Comparison of ENCODE assay signal across 8 cellular contexts in genomic region chr19:46639356-46640061, GRCh38. TPM values are rescaled to one million over a fixed set of nuclear protein-coding genes. Genes with fewer than 3 reads are reported as not detected.
A peak's percentile ranks its signal among the peaks of the same experiment; 100 is the strongest.
DNase-seq lines count a peak whose midpoint lies in the region; ATAC-seq, FAIRE-seq and TF ChIP-seq lines count a peak whose summit lies in the region.

No MANE protein-coding gene starts in this region.

- H3K4me3 ChIP-seq in fibroblast of villous mesenchyme (ENCODE audit: low read depth, low read length), result peak overlapping the region; percentile 63
- H3K4me3 ChIP-seq in pancreas, result peak overlapping the region in 2 of 4 donors; percentile 17 to 34

- peaks cover 0 to 10% (median 3%) of the 10 kb centered on the region in 4 donors for H3K27me3 ChIP-seq in pancreas

- intact Hi-C loops in pancreas (cut with DNase I), result no loop called here

- no peaks in the 10 kb centered on the region for H3K36me3 ChIP-seq in pancreas

- 2 to 3% methylated on average over 27 to 44 of the region's 44 CpGs for WGBS in pancreas, 2 donors

- FAIRE-seq in pancreas (lab: Jason Lieb, UNC), result no peak

- TF ChIP-seq CTCF in fibroblast of villous mesenchyme (IDR thresholded peaks at IDR 0.05; ENCODE audit: insufficient read depth, low read depth, low read length), result no peak
- no peak for TF ChIP-seq CTCF in pancreas (IDR thresholded peaks at IDR 0.05)

- ATAC-seq in GM21737 (IDR thresholded peaks at IDR 0.05; ENCODE audit: unreplicated experiment), result peak; percentile 16
- peak in 3 of 4 donors; percentile 6 to 32 (median 26) for ATAC-seq in pancreas
- ATAC-seq in HG02870 (IDR thresholded peaks at IDR 0.05; ENCODE audit: unreplicated experiment), result no peak
- no peak for ATAC-seq in GM18909 (IDR thresholded peaks at IDR 0.05; ENCODE audit: poor library complexity, unreplicated experiment)

- DNase-seq in AML-193 (lab: John Stamatoyannopoulos, UW), result peak; percentile 31 to 43
- DNase-seq in SW480 (ENCODE audit: low spot score), result peak; percentile 63
- DNase-seq in fibroblast of villous mesenchyme (ENCODE audit: low read depth), result peak; percentile 77
- DNase-seq in pancreas, result peak in 1 of 6 donors; percentile 62
- no peak for DNase-seq in HUDEP-2 (lab: John Stamatoyannopoulos, UW; ENCODE audit: unreplicated experiment in 76 of 76)

- H3K27ac ChIP-seq in pancreas, result no peak overlapping the region

- peaks cover 4 to 9% (median 9%) of the 10 kb centered on the region in 3 donors for H3K4me1 ChIP-seq in pancreas

- no peaks in the 10 kb centered on the region for H3K9me3 ChIP-seq in pancreas

RNA-seq across cellular contexts. Expression of gene GNG8, which starts 3.5 kb away (rescaled TPM):
- not detected in 2 replicates for total RNA-seq in fibroblast of villous mesenchyme
- total RNA-seq in pancreas, result not detected
- not detected for polyA plus RNA-seq in pancreas

RNA-seq across cellular contexts. Expression of gene PTGIR, which starts 14.6 kb away (rescaled TPM):
- total RNA-seq in fibroblast of villous mesenchyme (3.5 and 5.5 TPM in 2 replicates), pancreas (1 to 10 TPM in 4 of 6 donors, under 1 TPM in 2; 0.56 to 4.6 (median 1.6) TPM)
- 1 to 10 TPM; 3.5 TPM for polyA plus RNA-seq in pancreas

RNA-seq across cellular contexts. Expression of gene DACT3, which starts 21.5 kb away (rescaled TPM):
- total RNA-seq in fibroblast of villous mesenchyme, result 5.2 and 11.3 TPM in 2 replicates
- 1 to 10 TPM in 2 of 6 donors, under 1 TPM in 4; 0.24 to 1.7 (median 0.48) TPM for total RNA-seq in pancreas
- 1 to 10 TPM in 1 of 2 donors, under 1 TPM in 1; 0.89 to 1.3 TPM for polyA plus RNA-seq in pancreas

RNA-seq across cellular contexts. Expression of gene CALM3, which starts 38.4 kb away (rescaled TPM):
- 124 and 213 TPM in 2 replicates for total RNA-seq in fibroblast of villous mesenchyme
- total RNA-seq in pancreas, result 100 to 1,000 TPM in 1 of 6 donors, 10 to 100 TPM in 5; 59.6 to 127 (median 83.3) TPM
- 10 to 100 TPM; 86.6 to 95.5 TPM for polyA plus RNA-seq in pancreas

Comparison
In these comparisons a context has a peak if more than half of its experiments do, and no peak if none do; other contexts are left out.
1. DNase-seq: peak in AML-193 (2 of 2), SW480 (single experiment) and fibroblast of villous mesenchyme (single experiment); none in HUDEP-2 (0 of 76).
2. ATAC-seq: peak in GM21737 (single experiment) and pancreas (3 of 4); none in HG02870 (single experiment) and GM18909 (single experiment).